In the genomic region with DNA sequence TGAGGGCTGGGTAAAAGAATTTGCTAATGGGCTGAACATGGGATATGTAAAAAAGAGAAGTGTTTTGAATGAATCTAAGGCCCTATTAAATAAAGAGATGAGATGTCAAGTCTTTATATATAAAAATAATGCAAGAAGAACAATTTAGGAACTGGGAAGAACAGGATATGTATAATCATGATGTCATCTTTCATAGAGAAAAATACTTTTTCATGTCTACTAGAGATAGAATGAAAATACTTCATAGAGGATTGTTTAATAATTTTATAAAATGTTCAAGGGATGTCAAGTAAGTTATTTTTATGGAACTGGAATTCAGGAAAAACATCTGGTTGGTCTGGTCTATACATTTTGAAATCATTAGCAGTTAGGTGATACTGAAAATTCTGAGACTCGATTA, we compare ENCODE assay signal across 7 cellular contexts.
"Had no signal": no experiment of that assay in that cellular context is flagged by ENCODE, and none has a peak within 500 bp of the region (broad histone marks: within the 10 kb centered on the region; RNA-seq: fewer than 3 reads in every experiment).

No MANE protein-coding gene starts in this region.

- H3K4me3 ChIP-seq: K562 had no signal

- FAIRE-seq: HTR-8/SVneo, K562 had no signal

- H3K27ac ChIP-seq: HL-60 had no signal

- H3K4me1 Mint-ChIP-seq: IgD-negative memory B cell had no signal

- ATAC-seq: K562 had no signal

- H3K27me3 Mint-ChIP-seq: IgD-negative memory B cell had no signal

- H3K4me3 Mint-ChIP-seq: IgD-negative memory B cell had no signal

- DNase-seq: IMR-90, KBM-7, KG1 had no signal

- H3K27ac Mint-ChIP-seq: IgD-negative memory B cell had no signal
